ENCODE assay signal across 8 cellular contexts in the genomic region with DNA sequence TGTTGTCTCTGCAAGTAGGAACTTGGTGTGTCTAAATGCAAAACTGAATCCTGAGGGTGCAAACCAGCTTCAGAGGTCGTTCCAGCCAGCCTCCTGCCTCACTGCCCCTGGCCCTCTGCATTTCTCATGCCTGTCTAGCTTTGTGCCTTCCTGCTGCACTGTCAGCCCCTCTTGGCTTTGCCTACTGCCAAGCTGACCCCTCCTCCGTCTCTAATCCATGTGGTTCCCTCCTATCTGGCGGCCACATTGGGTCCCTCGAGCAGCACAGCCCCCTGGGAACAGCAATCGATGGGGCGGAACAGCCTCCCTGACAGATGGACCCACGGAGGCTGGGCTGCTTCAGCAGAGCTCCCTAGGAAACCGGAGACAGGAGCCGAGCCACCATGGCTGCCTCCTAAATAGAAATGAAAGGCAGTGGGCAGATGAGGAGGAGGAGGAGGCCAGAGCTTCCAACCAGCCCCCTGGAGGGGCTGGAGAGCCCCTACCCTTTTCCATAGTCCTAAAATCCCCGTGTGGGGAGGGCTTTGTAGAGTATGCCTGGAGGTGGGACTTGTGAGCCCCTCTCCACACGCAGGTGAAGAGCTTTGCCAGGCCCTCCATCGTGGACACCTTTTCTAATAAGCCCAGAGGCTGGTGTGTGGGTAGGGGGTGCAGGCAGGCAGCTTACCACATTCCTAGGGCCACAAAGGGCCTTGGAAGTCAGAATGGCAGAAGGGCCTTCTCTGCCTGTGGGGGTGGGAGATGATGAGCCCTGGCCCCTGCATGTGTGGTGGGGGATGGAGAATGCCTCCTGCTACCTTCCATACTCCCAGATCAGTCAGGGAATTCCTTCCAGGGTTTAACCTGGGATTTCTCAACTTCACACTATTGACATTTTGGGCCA. TPM values are rescaled to one million over a fixed set of nuclear protein-coding genes. Genes with fewer than 3 reads are reported as not detected.
A peak's percentile ranks its signal among the peaks of the same experiment; 100 is the strongest.
DNase-seq lines count a peak whose midpoint lies in the region; ATAC-seq and TF ChIP-seq lines count a peak whose summit lies in the region.

No MANE protein-coding gene starts in this region.

- H3K27ac ChIP-seq in mammary epithelial cell (ENCODE audit: insufficient read depth, low read depth, low read length) = no peak overlapping the region
- peak overlapping the region; percentile 47 for H3K27ac ChIP-seq in angular gyrus (ENCODE audit: low read depth, low read length)
- peak overlapping the region; percentile 78 to 88 (median 80) for H3K27ac ChIP-seq in upper lobe of left lung

- no peak for ATAC-seq in upper lobe of left lung (ENCODE audit: low FRiP score in 2 of 2)
- no peak for ATAC-seq in HG03442 (IDR thresholded peaks at IDR 0.05; ENCODE audit: unreplicated experiment)

- no peak overlapping the region for H2AFZ ChIP-seq in mammary epithelial cell (ENCODE audit: low read depth, low read length)

- H3K9me3 Mint-ChIP-seq in MCF 10A (ENCODE audit: unreplicated experiment) = no peaks in the 10 kb centered on the region

- H4K20me1 ChIP-seq in mammary epithelial cell (ENCODE audit: insufficient read depth, low read length) = no peaks in the 10 kb centered on the region

- H3K9me3 ChIP-seq in mammary epithelial cell (replicated peaks; ENCODE audit: insufficient read depth, low read length) (no peaks in the 10 kb centered on the region), upper lobe of left lung (no peaks in the 10 kb centered on the region)

- H3K9ac ChIP-seq in mammary epithelial cell (ENCODE audit: insufficient read depth, low read length) = no peak overlapping the region

- no peak overlapping the region for H3K4me2 ChIP-seq in mammary epithelial cell (ENCODE audit: insufficient read depth, low read depth, low read length)

- no peaks in the 10 kb centered on the region for H3K36me3 ChIP-seq in mammary epithelial cell (ENCODE audit: insufficient read depth, low read length)
- H3K36me3 ChIP-seq in upper lobe of left lung = no peaks in the 10 kb centered on the region

- no TSS peak for BruUV-seq in MCF 10A (replicated peaks; lab: Mats Ljungman, UMichigan)
- no TSS peak for BruUV-seq in mammary epithelial cell (replicated peaks; lab: Mats Ljungman, UMichigan)

- H3K4me1 ChIP-seq in mammary epithelial cell (ENCODE audit: insufficient read depth, low read length) = peaks cover 30% of the 10 kb centered on the region
- H3K4me1 ChIP-seq in upper lobe of left lung = peaks cover 36 to 59% (median 53%) of the 10 kb centered on the region in 4 donors

- 67% methylated on average over 12 of the region's 12 CpGs for WGBS in mammary epithelial cell (ENCODE audit: low coverage, missing lambda C conversion rate)
- 54 to 77% methylated on average over 9 to 12 of the region's 12 CpGs for WGBS in upper lobe of left lung, 2 donors

- intact Hi-C loops in MCF 10A (cut with micrococcal nuclease) (no loop called here), mammary epithelial cell (cut with micrococcal nuclease) (loop anchor here (5.0 kb wide), 2 partner anchors 33 to 223 kb away; no protein-coding TSS in a partner anchor)

- H3K27me3 Mint-ChIP-seq in MCF 10A (ENCODE audit: insufficient read depth, unreplicated experiment) = no peaks in the 10 kb centered on the region

- H3K4me3 ChIP-seq in mammary epithelial cell (replicated peaks in 1 of 3; ENCODE audit: insufficient read depth in 1 of 3, low read depth in 2 of 3, low read length in 3 of 3) (no peak overlapping the region), upper lobe of left lung (no peak overlapping the region)

- in situ Hi-C loops in mammary epithelial cell (cut with MboI; ENCODE audit: low sequenced_read_pairs in 2 of 2) = loop anchor here (5.0 to 10.0 kb wide), 2 partner anchors 56 to 123 kb away; no protein-coding TSS in a partner anchor

- POLR2A ChIA-PET in MCF 10A (lab: Yijun Ruan, JAX) = interaction anchor here (1.0 to 6.2 kb wide), 6 partner anchors 7 to 126 kb away, joined by 3 to 68 read pairs (median 10); a partner anchor contains a TSS

- dilution Hi-C loops in mammary epithelial cell (cut with HindIII; ENCODE audit: low sequenced_read_pairs) = no loop called here

- H3K4me3 Mint-ChIP-seq in MCF 10A (ENCODE audit: unreplicated experiment) = peak overlapping the region; percentile 52

- H3K4me1 Mint-ChIP-seq in MCF 10A (ENCODE audit: insufficient read depth, unreplicated experiment) = peaks cover 52% of the 10 kb centered on the region

- TF ChIP-seq EP300 in upper lobe of left lung (IDR thresholded peaks at IDR 0.05) = no peak

- H3K27ac Mint-ChIP-seq in MCF 10A (ENCODE audit: low read depth, unreplicated experiment) = peak overlapping the region; percentile 81

- H3K36me3 Mint-ChIP-seq in MCF 10A (ENCODE audit: insufficient read depth, unreplicated experiment) = peaks cover 4% of the 10 kb centered on the region

- DNase-seq in MCF 10A (ENCODE audit: unreplicated experiment) = no peak
- no peak for DNase-seq in mammary epithelial cell
- peak; percentile 69 for DNase-seq in mesenteric fat pad (ENCODE audit: low spot score)
- no peak for DNase-seq in upper lobe of left lung
- no peak for DNase-seq in stimulated activated CD4-positive, alpha-beta T cell treated with anti-CD3 and anti-CD28 coated beads, Interleukin-12 subunit alpha, Interleukin-12 subunit beta, amount 100 ng/mL, for 4 hours
- no peak for DNase-seq in cerebellum (ENCODE audit: low spot score)

- CTCF ChIA-PET in MCF 10A (lab: Yijun Ruan, JAX) (interaction anchor here (0.6 to 16.8 kb wide), 13 partner anchors 9 to 1595 kb away, joined by 3 to 321 read pairs (median 3); a partner anchor contains a TSS), mammary epithelial cell (lab: Charles Lee; ENCODE audit: low non-redundant PET) (no interaction called here)

- H3K79me2 ChIP-seq in mammary epithelial cell (ENCODE audit: insufficient read depth, low read length) = no peaks in the 10 kb centered on the region

- no peak for TF ChIP-seq CTCF in MCF 10A (IDR thresholded peaks at IDR 0.05; ENCODE audit: unreplicated experiment)
- no peak for TF ChIP-seq CTCF in mammary epithelial cell (conservative IDR thresholded peaks at IDR 0.05 in 1 of 2, IDR thresholded peaks at IDR 0.05 in 1 of 2; ENCODE audit: extremely low read depth in 1 of 2, insufficient read depth in 1 of 2, low read depth in 1 of 2, low read length in 2 of 2)
- TF ChIP-seq CTCF in upper lobe of left lung (IDR thresholded peaks at IDR 0.05) = no peak

- no peak for TF ChIP-seq POLR2A in upper lobe of left lung (IDR thresholded peaks at IDR 0.05)

- H3K27me3 ChIP-seq in mammary epithelial cell (ENCODE audit: insufficient read depth, low read length) = no peaks in the 10 kb centered on the region
- H3K27me3 ChIP-seq in upper lobe of left lung = no peaks in the 10 kb centered on the region

RNA-seq across cellular contexts. Expression of a gene that starts 9.2 kb away (rescaled TPM):
- total RNA-seq in MCF 10A (2022) (7.8 and 10.9 TPM in 2 replicates), mammary epithelial cell (10 to 100 TPM; 13.8 to 47.3 TPM), mesenteric fat pad (33.0 TPM), upper lobe of left lung (10 to 100 TPM; 25.7 to 39.5 (median 33.0) TPM), cerebellum (76.6 TPM)
- 16.6 TPM for polyA plus RNA-seq in mammary epithelial cell
- 5.8 TPM for polyA minus RNA-seq in mammary epithelial cell
